ENCODE assay signal across 39 cellular contexts in genomic region chr17:59410049-59410437, GRCh38.
"Had no signal": no experiment of that assay in that cellular context is flagged by ENCODE, and none has a peak within 500 bp of the region (broad histone marks: within the 10 kb centered on the region; RNA-seq: fewer than 3 reads in every experiment).

No MANE protein-coding gene starts in this region.

- H3K4me1 Mint-ChIP-seq: activated T-helper 17 cell treated with anti-CD3 and anti-CD28 coated beads, Interleukin-2, amount 50 U/mL, for 72 hours; central memory CD8-positive, alpha-beta T cell had no signal

- FAIRE-seq: astrocyte, bronchial epithelial cell had no signal

- H3K4me1 ChIP-seq: breast epithelium had no signal

- H3K36me3 Mint-ChIP-seq: activated naive CD8-positive, alpha-beta T cell treated with anti-CD3 and anti-CD28 coated beads for 36 hours had no signal

- ATAC-seq: activated naive CD4-positive, alpha-beta T cell treated with anti-CD3 and anti-CD28 coated beads, Interleukin-2, amount 50 U/mL, for 72 hours; activated naive CD8-positive, alpha-beta T cell treated with anti-CD3 and anti-CD28 coated beads, Interleukin-2, amount 50 U/mL, for 24 hours; activated T-cell treated with anti-CD3 and anti-CD28 coated beads, Interleukin-2, amount 50 U/mL, for 4 hours; activated T-cell treated with anti-CD3 and anti-CD28 coated beads, Interleukin-2, amount 50 U/mL, for 72 hours; activated T-helper 17 cell treated with anti-CD3 and anti-CD28 coated beads, Interleukin-2, amount 50 U/mL, for 72 hours; body of pancreas had no signal

- H3K27me3 ChIP-seq: adrenal gland, ascending aorta, body of pancreas, brain microvascular endothelial cell, breast epithelium, cardiac muscle cell had no signal

- H3K9me3 ChIP-seq: adrenal gland, ascending aorta, body of pancreas had no signal

- H3K36me3 ChIP-seq: adrenal gland, brain microvascular endothelial cell, breast epithelium, cardiac muscle cell had no signal

- H3K27ac ChIP-seq: adrenal gland, body of pancreas, brain microvascular endothelial cell, breast epithelium, cardiac muscle cell had no signal

- H3K27me3 Mint-ChIP-seq: activated naive CD4-positive, alpha-beta T cell treated with anti-CD3 and anti-CD28 coated beads, Interleukin-2, amount 10 ng/mL, durations not matched to agents 7 days and 5 days; activated naive CD4-positive, alpha-beta T cell treated with anti-CD3 and anti-CD28 coated beads, Interleukin-2, amount 50 U/mL, for 24 hours; activated naive CD8-positive, alpha-beta T cell; activated naive CD8-positive, alpha-beta T cell treated with anti-CD3 and anti-CD28 coated beads for 36 hours; activated naive CD8-positive, alpha-beta T cell treated with anti-CD3 and anti-CD28 coated beads, Interleukin-2, amount 10 ng/mL, durations not matched to agents 7 days and 5 days; activated naive CD8-positive, alpha-beta T cell treated with anti-CD3 and anti-CD28 coated beads, Interleukin-2, amount 50 U/mL, for 24 hours; activated T-cell treated with anti-CD3 and anti-CD28 coated beads, Interleukin-2, amount 50 U/mL, for 24 hours; activated T-helper 17 cell treated with anti-CD3 and anti-CD28 coated beads, Interleukin-2, amount 50 U/mL, for 72 hours; central memory CD8-positive, alpha-beta T cell had no signal

- H3K9me3 Mint-ChIP-seq: activated naive CD4-positive, alpha-beta T cell treated with anti-CD3 and anti-CD28 coated beads for 36 hours; activated naive CD4-positive, alpha-beta T cell treated with anti-CD3 and anti-CD28 coated beads, Interleukin-2, amount 50 U/mL, for 24 hours; activated naive CD8-positive, alpha-beta T cell treated with anti-CD3 and anti-CD28 coated beads, Interleukin-2, amount 50 U/mL, for 24 hours; central memory CD8-positive, alpha-beta T cell had no signal

- DNase-seq: activated effector memory CD4-positive, alpha-beta T cell treated with anti-CD3 and anti-CD28 coated beads, Interleukin-2, amount 50 U/mL, for 16 hours; activated effector memory CD4-positive, alpha-beta T cell treated with Interleukin-2 at 50 U/mL for 16 hours; activated gamma-delta T cell; activated gamma-delta T cell treated with Interleukin-2 at 50 U/mL for 16 hours; activated naive CD4-positive, alpha-beta T cell; activated naive CD4-positive, alpha-beta T cell treated with anti-CD3 and anti-CD28 coated beads for 36 hours; activated naive CD4-positive, alpha-beta T cell treated with anti-CD3 and anti-CD28 coated beads, Interleukin-2, amount 10 ng/mL, durations not matched to agents 7 days and 5 days; activated naive CD4-positive, alpha-beta T cell treated with anti-CD3 and anti-CD28 coated beads, Interleukin-2, amount 50 U/mL, for 16 hours; activated naive CD4-positive, alpha-beta T cell treated with Interleukin-2 at 50 U/mL for 16 hours; activated naive CD8-positive, alpha-beta T cell treated with anti-CD3 and anti-CD28 coated beads for 36 hours; activated naive CD8-positive, alpha-beta T cell treated with anti-CD3 and anti-CD28 coated beads, Interleukin-2, amount 10 ng/mL, durations not matched to agents 7 days and 5 days; activated naive CD8-positive, alpha-beta T cell treated with anti-CD3 and anti-CD28 coated beads, Interleukin-2, amount 50 U/mL, for 24 hours; activated T-cell treated with anti-CD3 and anti-CD28 coated beads, Interleukin-2, amount 50 U/mL, for 1 hour; activated T-cell treated with anti-CD3 and anti-CD28 coated beads, Interleukin-2, amount 50 U/mL, for 24 hours; activated T-cell treated with anti-CD3 and anti-CD28 coated beads, Interleukin-2, amount 50 U/mL, for 4 hours; activated T-cell treated with anti-CD3 and anti-CD28 coated beads, Interleukin-2, amount 50 U/mL, for 48 hours; activated T-cell treated with anti-CD3 and anti-CD28 coated beads, Interleukin-2, amount 50 U/mL, for 72 hours; adrenal gland; amniotic stem cell; amygdala; anterior cingulate cortex; aorta; body of pancreas; brain microvascular endothelial cell; caudate nucleus; central memory CD4-positive, alpha-beta T cell; cerebellar nuclear complex had no signal

- H3K4me3 Mint-ChIP-seq: activated naive CD4-positive, alpha-beta T cell treated with anti-CD3 and anti-CD28 coated beads for 36 hours; activated naive CD4-positive, alpha-beta T cell treated with anti-CD3 and anti-CD28 coated beads, Interleukin-2, amount 10 ng/mL, durations not matched to agents 7 days and 5 days; activated naive CD4-positive, alpha-beta T cell treated with anti-CD3 and anti-CD28 coated beads, Interleukin-2, amount 50 U/mL, for 24 hours; activated naive CD8-positive, alpha-beta T cell; activated naive CD8-positive, alpha-beta T cell treated with anti-CD3 and anti-CD28 coated beads for 36 hours; activated naive CD8-positive, alpha-beta T cell treated with anti-CD3 and anti-CD28 coated beads, Interleukin-2, amount 10 ng/mL, durations not matched to agents 7 days and 5 days; activated naive CD8-positive, alpha-beta T cell treated with anti-CD3 and anti-CD28 coated beads, Interleukin-2, amount 50 U/mL, for 24 hours; activated T-cell treated with anti-CD3 and anti-CD28 coated beads, Interleukin-2, amount 50 U/mL, for 24 hours; activated T-cell treated with anti-CD3 and anti-CD28 coated beads, Interleukin-2, amount 50 U/mL, for 4 hours; activated T-cell treated with anti-CD3 and anti-CD28 coated beads, Interleukin-2, amount 50 U/mL, for 72 hours; activated T-helper 1 cell treated with anti-CD3 and anti-CD28 coated beads, Interleukin-12 subunit alpha, Interleukin-12 subunit beta, Interleukin-2, Interleukin-4 antibody, amounts not matched to agents 30 ng/mL and 10 ng/mL and 1 ng/mL, durations not matched to agents 14 hours and 24 hours and 36 hours; activated T-helper 17 cell treated with anti-CD3 and anti-CD28 coated beads, Interleukin-2, amount 50 U/mL, for 72 hours; brain; central memory CD8-positive, alpha-beta T cell had no signal

- H3K27ac Mint-ChIP-seq: activated naive CD4-positive, alpha-beta T cell treated with anti-CD3 and anti-CD28 coated beads for 36 hours; activated naive CD4-positive, alpha-beta T cell treated with anti-CD3 and anti-CD28 coated beads, Interleukin-2, amount 10 ng/mL, durations not matched to agents 7 days and 5 days; activated naive CD4-positive, alpha-beta T cell treated with anti-CD3 and anti-CD28 coated beads, Interleukin-2, amount 50 U/mL, for 24 hours; activated naive CD4-positive, alpha-beta T cell treated with anti-CD3 and anti-CD28 coated beads, Interleukin-2, amount 50 U/mL, for 72 hours; activated naive CD8-positive, alpha-beta T cell; activated naive CD8-positive, alpha-beta T cell treated with anti-CD3 and anti-CD28 coated beads for 36 hours; activated naive CD8-positive, alpha-beta T cell treated with anti-CD3 and anti-CD28 coated beads, Interleukin-2, amount 10 ng/mL, durations not matched to agents 7 days and 5 days; activated naive CD8-positive, alpha-beta T cell treated with anti-CD3 and anti-CD28 coated beads, Interleukin-2, amount 50 U/mL, for 24 hours; activated T-cell treated with anti-CD3 and anti-CD28 coated beads, Interleukin-2, amount 50 U/mL, for 24 hours; activated T-cell treated with anti-CD3 and anti-CD28 coated beads, Interleukin-2, amount 50 U/mL, for 72 hours; activated T-helper 1 cell treated with anti-CD3 and anti-CD28 coated beads, Interleukin-12 subunit alpha, Interleukin-12 subunit beta, Interleukin-2, Interleukin-4 antibody, amounts not matched to agents 30 ng/mL and 10 ng/mL and 1 ng/mL, durations not matched to agents 14 hours and 24 hours and 36 hours; activated T-helper 17 cell treated with anti-CD3 and anti-CD28 coated beads, Interleukin-2, amount 50 U/mL, for 72 hours; brain had no signal

- H3K4me3 ChIP-seq: adrenal gland, ascending aorta, body of pancreas, breast epithelium, cardiac muscle cell had no signal
